9 cellular contexts compared by ENCODE assay signal in genomic region chr2:239274391-239275001, GRCh38.
A peak's percentile ranks its signal among the peaks of the same experiment; 100 is the strongest.
DNase-seq lines count a peak whose midpoint lies in the region; ATAC-seq and TF ChIP-seq lines count a peak whose summit lies in the region.
"Had no signal": no experiment of that assay in that cellular context is flagged by ENCODE, and none has a peak within 500 bp of the region (broad histone marks: within the 10 kb centered on the region; RNA-seq: fewer than 3 reads in every experiment).

No MANE protein-coding gene starts in this region.

- H2AK5ac ChIP-seq in H9 (ENCODE audit: insufficient read length, low read length) (no peak overlapping the region), neuronal stem cell (ENCODE audit: low read depth, low read length) (no peak overlapping the region)

- no peaks in the 10 kb centered on the region for H3K9me3 Mint-ChIP-seq in H9

- H3K79me1 ChIP-seq in H9 (ENCODE audit: insufficient read depth, low read depth, low read length, poor library complexity, severe bottlenecking) (no peaks in the 10 kb centered on the region), neuronal stem cell (ENCODE audit: low read depth, low read length) (peaks cover 22% of the 10 kb centered on the region)

- no TSS peak for BruUV-seq in OCI-LY7 (replicated peaks; lab: Mats Ljungman, UMichigan)

- H3K27ac Mint-ChIP-seq in H9 = peak overlapping the region in 2 of 3 experiments; percentile 27 to 29; a peak in 2 of 7 replicates

- H3K36me3 ChIP-seq in neuronal stem cell (replicated peaks in 1 of 2; ENCODE audit: control insufficient read depth in 2 of 2, insufficient read depth in 2 of 2, low read length in 2 of 2) = no peaks in the 10 kb centered on the region
- H3K36me3 ChIP-seq in OCI-LY7 (ENCODE audit: insufficient read depth, low read length) = no peaks in the 10 kb centered on the region

- H3K23me2 ChIP-seq in H9 (ENCODE audit: insufficient read length, low read depth, low read length, poor library complexity, severe bottlenecking) = no peaks in the 10 kb centered on the region

- TF ChIP-seq CTCF in H9 (conservative IDR thresholded peaks at IDR 0.05) (no peak), OCI-LY7 (conservative IDR thresholded peaks at IDR 0.05; ENCODE audit: low read length) (no peak)

- no peak overlapping the region for H4K5ac ChIP-seq in H9 (ENCODE audit: insufficient read length, low read depth, low read length)

- H3K4me1 Mint-ChIP-seq in H9 = peaks cover 33 to 42% of the 10 kb centered on the region in 2 experiments

- H3K18ac ChIP-seq in H9 (ENCODE audit: insufficient read length, low read depth, low read length) (no peak overlapping the region), neuronal stem cell (ENCODE audit: low read length) (no peak overlapping the region)

- H3K9me3 ChIP-seq in H9 (ENCODE audit: control insufficient read depth, low read depth, low read length) = no peaks in the 10 kb centered on the region
- no peaks in the 10 kb centered on the region for H3K9me3 ChIP-seq in neuronal stem cell (replicated peaks in 1 of 2; ENCODE audit: control insufficient read depth in 2 of 2, insufficient read depth in 1 of 2, low read depth in 1 of 2, low read length in 2 of 2)
- H3K9me3 ChIP-seq in OCI-LY7 (ENCODE audit: low read length) = no peaks in the 10 kb centered on the region

- CTCF ChIA-PET in OCI-LY7 (lab: Charles Lee; ENCODE audit: unreplicated experiment) = no interaction called here

- H3K23ac ChIP-seq in H9 (ENCODE audit: insufficient read length, low read depth, low read length) = no peak overlapping the region
- H3K23ac ChIP-seq in neuronal stem cell (ENCODE audit: low read depth, low read length, poor library complexity) = no peak overlapping the region

- H4K20me1 ChIP-seq in H9 (ENCODE audit: control insufficient read depth, insufficient read depth, insufficient read length) (no peaks in the 10 kb centered on the region), OCI-LY7 (ENCODE audit: insufficient read depth, low read length) (peaks cover 9% of the 10 kb centered on the region; the same call in 1 of the 2 replicates)

- H3K14ac ChIP-seq in H9 (ENCODE audit: insufficient read depth, low read length) (no peak overlapping the region; the same call in 1 of the 2 replicates), neuronal stem cell (ENCODE audit: low read length) (no peak overlapping the region)

- H3K4ac ChIP-seq in H9 (ENCODE audit: low read depth, low read length) (no peak overlapping the region), neuronal stem cell (ENCODE audit: low read length) (no peak overlapping the region)

- H3K27ac ChIP-seq in H9 (ENCODE audit: insufficient read length, low read depth, low read length) (no peak overlapping the region), neuronal stem cell (replicated peaks; ENCODE audit: low read length) (peak overlapping the region; percentile 51), OCI-LY7 (ENCODE audit: low read depth, low read length, poor library complexity, severe bottlenecking) (no peak overlapping the region)
- H3K27ac ChIP-seq: SK-N-MC had no signal

- H3T11ph ChIP-seq in H9 (ENCODE audit: low read length) = no peak overlapping the region

- H3K4me1 ChIP-seq in H9 (ENCODE audit: insufficient read depth, low read length) (no peaks in the 10 kb centered on the region), neuronal stem cell (ENCODE audit: control insufficient read depth in 2 of 2, insufficient read depth in 1 of 2, low read depth in 1 of 2, low read length in 2 of 2) (peaks cover 20 to 23% of the 10 kb centered on the region in 2 donors), OCI-LY7 (ENCODE audit: insufficient read depth, low read length, poor library complexity, severe bottlenecking) (no peaks in the 10 kb centered on the region)

- H4K91ac ChIP-seq in H9 (ENCODE audit: insufficient read length, low read depth, low read length) (no peak overlapping the region), neuronal stem cell (ENCODE audit: low read depth, low read length, poor library complexity) (no peak overlapping the region)

- POLR2A ChIA-PET in OCI-LY7 (lab: Charles Lee) = no interaction called here

- H2BK15ac ChIP-seq in H9 (ENCODE audit: low read depth, low read length) (no peak overlapping the region), neuronal stem cell (ENCODE audit: low read length) (no peak overlapping the region)

- H2BK120ac ChIP-seq in H9 (ENCODE audit: low read depth, low read length, poor library complexity, severe bottlenecking) (no peak overlapping the region), neuronal stem cell (ENCODE audit: low read depth, low read length) (no peak overlapping the region)

- H2BK5ac ChIP-seq in H9 (ENCODE audit: insufficient read length, low read length) (no peak overlapping the region), neuronal stem cell (ENCODE audit: low read length) (no peak overlapping the region)

- H3K4me3 Mint-ChIP-seq in H9 = no peak overlapping the region

- H3K27me3 Mint-ChIP-seq in H9 (ENCODE audit: low read depth) = no peaks in the 10 kb centered on the region

- H4K8ac ChIP-seq in H9 (replicated peaks; ENCODE audit: insufficient read length, low read depth, low read length) (no peak overlapping the region), neuronal stem cell (ENCODE audit: low read depth, low read length) (no peak overlapping the region)

- no peak overlapping the region for H2BK20ac ChIP-seq in H9 (ENCODE audit: low read depth, low read length, poor library complexity, severe bottlenecking)

- H3K4me3 ChIP-seq in neuronal stem cell (ENCODE audit: low read length in 2 of 2) = no peak overlapping the region
- no peak overlapping the region for H3K4me3 ChIP-seq in OCI-LY7 (ENCODE audit: low read depth, low read length, poor library complexity, severe bottlenecking)
- H3K4me3 ChIP-seq: SK-N-MC had no signal

- H3K9ac ChIP-seq in H9 (ENCODE audit: extremely low read depth, insufficient read length, low read length) (no peak overlapping the region), neuronal stem cell (ENCODE audit: low read depth, low read length, poor library complexity) (no peak overlapping the region)

- H3K4me2 ChIP-seq in H9 (ENCODE audit: insufficient read depth, insufficient read length, low read length) = no peak overlapping the region
- no peak overlapping the region for H3K4me2 ChIP-seq in neuronal stem cell (ENCODE audit: insufficient read depth, low read length, poor library complexity, severe bottlenecking)
- H3K4me2 ChIP-seq in OCI-LY7 (ENCODE audit: low read length) = no peak overlapping the region

- H2BK12ac ChIP-seq in H9 (ENCODE audit: insufficient read length, low read depth, low read length) = no peak overlapping the region
- no peak overlapping the region for H2BK12ac ChIP-seq in neuronal stem cell (ENCODE audit: low read length)

- H3K56ac ChIP-seq in H9 (ENCODE audit: insufficient read length, low read depth, low read length) = no peak overlapping the region

- no peaks in the 10 kb centered on the region for H3K36me3 Mint-ChIP-seq in H9 (ENCODE audit: insufficient read depth in 1 of 3, low read depth in 3 of 3)

- DNase-seq in H9 = peak; percentile 36
- peak; percentile 42 for DNase-seq in T1000 (lab: John Stamatoyannopoulos, UW)
- DNase-seq in neuronal stem cell (ENCODE audit: low spot score) = peak; percentile 42
- DNase-seq in OCI-LY7 (ENCODE audit: low spot score) = no peak
- DNase-seq in activated gamma-delta T cell (lab: John Stamatoyannopoulos, UW) = no peak

- intact Hi-C loops in OCI-LY7 (cut with micrococcal nuclease; ENCODE audit: unreplicated experiment) = no loop called here

- peaks cover 4% of the 10 kb centered on the region; the same call in 1 of the 2 replicates for H3K79me2 ChIP-seq in H9 (ENCODE audit: insufficient read depth, low read length)
- H3K79me2 ChIP-seq in OCI-LY7 (ENCODE audit: insufficient read depth, low read depth, low read length) = no peaks in the 10 kb centered on the region

- no CpG with 5 or more reads among the region's 15 CpGs for WGBS in H9 (ENCODE audit: extremely low coverage, insufficient read length, low lambda C conversion rate)
- WGBS in neuronal stem cell (ENCODE audit: extremely low coverage in 2 of 2, insufficient read length in 2 of 2, insufficient replicate concordance in 1 of 2), 2 donors = no CpG with 5 or more reads among the region's 15 CpGs

- H2AFZ ChIP-seq in H9 (ENCODE audit: low read length) = no peak overlapping the region
- no peak overlapping the region for H2AFZ ChIP-seq in neuronal stem cell (ENCODE audit: low read length)
- no peak overlapping the region for H2AFZ ChIP-seq in OCI-LY7 (ENCODE audit: low read length)

- H3K9me2 ChIP-seq in OCI-LY7 (ENCODE audit: insufficient read depth, low read length) = no peaks in the 10 kb centered on the region

- H3K27me3 ChIP-seq in H9 (ENCODE audit: insufficient read depth, low read length) = no peaks in the 10 kb centered on the region
- no peaks in the 10 kb centered on the region for H3K27me3 ChIP-seq in neuronal stem cell (ENCODE audit: control insufficient read depth in 3 of 3, insufficient read depth in 3 of 3, low read depth in 1 of 3, low read length in 3 of 3)

- ATAC-seq in esophagus mucosa = peak; percentile 63
- no peak for ATAC-seq in GM18909 (IDR thresholded peaks at IDR 0.05; ENCODE audit: poor library complexity, unreplicated experiment)
- ATAC-seq in GM19395 (IDR thresholded peaks at IDR 0.05; ENCODE audit: unreplicated experiment) = no peak

Comparison
In these comparisons a context has a peak if more than half of its experiments do, and no peak if none do; other contexts are left out.
1. DNase-seq: peak in H9 (single experiment), T1000 (single experiment) and neuronal stem cell (single experiment); none in OCI-LY7 (single experiment) and activated gamma-delta T cell (single experiment).